1 cellular context compared by ENCODE assay signal in the genomic region with DNA sequence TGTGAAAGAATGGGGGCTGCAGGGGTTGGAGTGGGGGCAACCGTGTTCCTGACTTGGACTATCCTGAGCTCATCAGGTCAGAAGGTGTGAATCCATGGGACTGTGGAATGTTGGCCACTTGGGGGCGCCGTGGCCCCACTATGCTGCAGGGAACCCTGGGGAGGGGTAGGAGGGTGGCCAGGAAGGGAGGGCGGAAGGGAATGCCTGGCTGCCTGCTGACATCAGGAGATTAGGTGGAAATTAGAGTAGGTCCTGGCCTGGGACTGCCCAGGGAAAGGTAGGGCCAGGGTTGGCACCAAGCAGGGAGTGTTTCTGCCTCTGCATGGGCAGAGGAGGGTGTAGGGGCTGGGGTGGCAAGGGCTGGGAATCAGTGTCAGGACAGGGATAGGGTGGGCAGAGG.
TF ChIP-seq lines count a peak whose summit lies in the region.

No MANE protein-coding gene starts in this region.

TF ChIP-seq in GM12878, 131 proteins besides CTCF, POLR2A, EP300 and RAD21 (continued from another document):
- TF ChIP-seq EGR1 (IDR thresholded peaks at IDR 0.05; ENCODE audit: borderline replicate concordance in 1 of 2, low read depth in 2 of 2, low read length in 2 of 2), result no peak
- TF ChIP-seq MXI1 (IDR thresholded peaks at IDR 0.05; ENCODE audit: low read depth, low read length), result no peak
- TF ChIP-seq RCOR1 (conservative IDR thresholded peaks at IDR 0.05; ENCODE audit: low read depth, low read length), result no peak
- no peak for TF ChIP-seq EED (IDR thresholded peaks at IDR 0.05; ENCODE audit: low read depth)
- TF ChIP-seq, protein P1, sequence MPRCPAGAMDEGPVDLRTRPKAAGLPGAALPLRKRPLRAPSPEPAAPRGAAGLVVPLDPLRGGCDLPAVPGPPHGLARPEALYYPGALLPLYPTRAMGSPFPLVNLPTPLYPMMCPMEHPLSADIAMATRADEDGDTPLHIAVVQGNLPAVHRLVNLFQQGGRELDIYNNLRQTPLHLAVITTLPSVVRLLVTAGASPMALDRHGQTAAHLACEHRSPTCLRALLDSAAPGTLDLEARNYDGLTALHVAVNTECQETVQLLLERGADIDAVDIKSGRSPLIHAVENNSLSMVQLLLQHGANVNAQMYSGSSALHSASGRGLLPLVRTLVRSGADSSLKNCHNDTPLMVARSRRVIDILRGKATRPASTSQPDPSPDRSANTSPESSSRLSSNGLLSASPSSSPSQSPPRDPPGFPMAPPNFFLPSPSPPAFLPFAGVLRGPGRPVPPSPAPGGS (IDR thresholded peaks at IDR 0.05; ENCODE audit: borderline replicate concordance, insufficient read depth, low read depth, low read length, poor library complexity, severe bottlenecking), result no peak
- no peak for TF ChIP-seq JUNB (IDR thresholded peaks at IDR 0.05)
- no peak for TF ChIP-seq MYC (IDR thresholded peaks at IDR 0.05; ENCODE audit: insufficient read depth, insufficient read length, insufficient replicate concordance, low read length, severe bottlenecking)
TF ChIP-seq in GM12878: peak in this region for 0.
